8 cellular contexts compared by ENCODE assay signal in the genomic region with DNA sequence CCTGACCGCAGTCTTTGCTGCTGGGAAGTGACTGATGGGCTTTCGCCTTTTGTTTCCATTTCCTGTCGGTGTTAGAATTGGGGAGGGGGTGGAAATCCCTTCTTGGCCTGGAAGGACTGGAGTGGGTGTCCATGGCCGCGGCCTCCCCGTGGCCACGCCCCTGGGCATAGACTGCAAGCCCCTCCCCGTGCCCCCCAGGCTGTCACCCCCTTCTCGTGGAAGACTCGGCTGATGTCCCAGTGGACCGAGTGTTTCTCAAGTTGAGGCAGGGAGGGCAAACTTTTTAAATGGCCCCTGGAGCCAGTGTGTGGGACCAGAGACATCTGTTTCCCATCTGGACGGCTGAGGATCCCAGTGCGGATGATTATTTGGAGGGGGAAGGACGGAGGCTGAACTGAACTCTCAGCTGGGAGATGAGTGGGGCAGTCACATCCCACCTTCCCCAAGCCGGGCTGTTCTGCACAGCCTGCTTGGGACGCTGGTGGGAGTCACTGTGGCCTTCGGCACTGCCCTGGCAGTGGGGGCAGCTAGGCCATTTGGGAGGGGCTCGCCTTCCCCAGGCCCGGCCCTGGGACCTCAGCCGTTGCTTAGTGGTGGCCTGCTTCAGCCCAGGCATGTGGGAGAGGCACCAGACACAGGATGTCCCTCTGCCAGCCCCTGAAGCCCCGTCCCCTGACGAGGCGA. TPM values are rescaled to one million over a fixed set of nuclear protein-coding genes. Genes with fewer than 3 reads are reported as not detected.
DNase-seq lines count a peak whose midpoint lies in the region; ATAC-seq and TF ChIP-seq lines count a peak whose summit lies in the region.

No MANE protein-coding gene starts in this region.

- CTCF ChIA-PET in OCI-LY7 (lab: Charles Lee; ENCODE audit: unreplicated experiment), result interaction anchor here (0.6 kb wide), 1 partner anchor 153 kb away, joined by 3 read pairs; no protein-coding TSS in a partner anchor

- H3K27me3 Mint-ChIP-seq in CD14-positive monocyte (ENCODE audit: low read depth in 3 of 3) (peaks cover 19 to 32% (median 22%) of the 10 kb centered on the region in 3 donors), endodermal cell (ENCODE audit: insufficient read depth) (peaks cover 2% of the 10 kb centered on the region)
- no peaks in the 10 kb centered on the region for H3K27me3 Mint-ChIP-seq in naive thymus-derived CD8-positive, alpha-beta T cell

- POLR2A ChIA-PET in OCI-LY7 (lab: Charles Lee), result interaction anchor here (0.6 to 2.4 kb wide), 4 partner anchors 9 to 77 kb away, joined by 3 to 20 read pairs (median 7); no protein-coding TSS in a partner anchor
- POLR2A ChIA-PET in naive thymus-derived CD8-positive, alpha-beta T cell (lab: Charles Lee), result interaction anchor here (1.0 to 2.4 kb wide), 7 partner anchors 8 to 79 kb away, joined by 3 to 18 read pairs (median 7); a partner anchor contains a TSS

- H3K27ac Mint-ChIP-seq in CD14-positive monocyte (peak overlapping the region in 2 of 7 donors; percentile 50 to 51), endodermal cell (peak overlapping the region; percentile 90)
- peak overlapping the region; percentile 43 to 92 (median 78) for H3K27ac Mint-ChIP-seq in naive thymus-derived CD8-positive, alpha-beta T cell

- peaks cover 0 to 3% (median 0%) of the 10 kb centered on the region in 7 donors for H3K9me3 Mint-ChIP-seq in CD14-positive monocyte
- H3K9me3 Mint-ChIP-seq in endodermal cell, result no peaks in the 10 kb centered on the region
- no peaks in the 10 kb centered on the region for H3K9me3 Mint-ChIP-seq in naive thymus-derived CD8-positive, alpha-beta T cell

- peak overlapping the region; percentile 88 for H3K9ac ChIP-seq in endodermal cell (ENCODE audit: extremely low read depth, low read length, poor library complexity, severe bottlenecking)

- H3K4me1 ChIP-seq in OCI-LY7 (ENCODE audit: insufficient read depth, low read length, poor library complexity, severe bottlenecking), result peaks cover 48% of the 10 kb centered on the region
- H3K4me1 ChIP-seq in endodermal cell (ENCODE audit: control insufficient read depth, insufficient read depth, low read length), result no peaks in the 10 kb centered on the region

- no peaks in the 10 kb centered on the region for H3K27me3 ChIP-seq in endodermal cell (ENCODE audit: control insufficient read depth, insufficient read depth, low read length, poor library complexity, severe bottlenecking)

- TF ChIP-seq CTCF in CD14-positive monocyte (IDR thresholded peaks at IDR 0.05) (no peak), OCI-LY7 (conservative IDR thresholded peaks at IDR 0.05; ENCODE audit: low read length) (no peak), endodermal cell (conservative IDR thresholded peaks at IDR 0.05) (no peak)

- H3K27ac ChIP-seq in OCI-LY7 (ENCODE audit: low read depth, low read length, poor library complexity, severe bottlenecking), result no peak overlapping the region
- H3K27ac ChIP-seq in endodermal cell (ENCODE audit: low read depth, low read length), result peak overlapping the region; percentile 44

- intact Hi-C loops in CD14-positive monocyte (cut with micrococcal nuclease), result no loop called here
- intact Hi-C loops in OCI-LY7 (cut with micrococcal nuclease; ENCODE audit: unreplicated experiment), result no loop called here

- no peaks in the 10 kb centered on the region for H3K9me3 ChIP-seq in OCI-LY7 (ENCODE audit: low read length)
- no peaks in the 10 kb centered on the region for H3K9me3 ChIP-seq in endodermal cell (ENCODE audit: control insufficient read depth, low read length)

- 37 to 39% methylated on average over 9 to 23 of the region's 23 CpGs for WGBS in endodermal cell (ENCODE audit: insufficient coverage in 1 of 2, insufficient read length in 1 of 2), 2 experiments

- H3K36me3 Mint-ChIP-seq in CD14-positive monocyte, result peaks cover 0 to 5% of the 10 kb centered on the region in 2 donors
- H3K36me3 Mint-ChIP-seq in endodermal cell (ENCODE audit: low read depth), result peaks cover 6% of the 10 kb centered on the region
- peaks cover 0 to 4% (median 2%) of the 10 kb centered on the region in 3 donors for H3K36me3 Mint-ChIP-seq in naive thymus-derived CD8-positive, alpha-beta T cell

- peaks cover 45% of the 10 kb centered on the region for H4K20me1 ChIP-seq in OCI-LY7 (ENCODE audit: insufficient read depth, low read length)

- H3K36me3 ChIP-seq in OCI-LY7 (ENCODE audit: insufficient read depth, low read length), result peaks cover 39% of the 10 kb centered on the region
- H3K36me3 ChIP-seq in endodermal cell (ENCODE audit: control insufficient read depth, insufficient read depth, low read length), result no peaks in the 10 kb centered on the region

- H2AFZ ChIP-seq in OCI-LY7 (ENCODE audit: low read length), result no peak overlapping the region

- H3K4me3 ChIP-seq in OCI-LY7 (ENCODE audit: low read depth, low read length, poor library complexity, severe bottlenecking) (peak overlapping the region; percentile 99), endodermal cell (ENCODE audit: low read length) (peak overlapping the region; percentile 96)

- no peaks in the 10 kb centered on the region for H3K9me2 ChIP-seq in OCI-LY7 (ENCODE audit: insufficient read depth, low read length)

- ATAC-seq in naive thymus-derived CD8-positive, alpha-beta T cell, result no peak
- ATAC-seq in HG03280 (IDR thresholded peaks at IDR 0.05; ENCODE audit: unreplicated experiment), result no peak

- no peak for DNase-seq in CD14-positive monocyte (ENCODE audit: low spot score)
- DNase-seq in OCI-LY7 (ENCODE audit: low spot score), result no peak
- DNase-seq in endodermal cell, result no peak
- peak in 1 of 10 donors; percentile 3 for DNase-seq in naive thymus-derived CD8-positive, alpha-beta T cell
- no peak for DNase-seq in NCI-H2227 (lab: John Stamatoyannopoulos, UW; ENCODE audit: unreplicated experiment)
- no peak for DNase-seq in effector CD8-positive, alpha-beta T cell (lab: John Stamatoyannopoulos, UW)
- DNase-seq in islet precursor cell, result no peak

- H3K4me1 Mint-ChIP-seq in CD14-positive monocyte (peaks cover 50% of the 10 kb centered on the region), endodermal cell (peaks cover 13% of the 10 kb centered on the region)
- peaks cover 15 to 51% (median 48%) of the 10 kb centered on the region in 4 donors for H3K4me1 Mint-ChIP-seq in naive thymus-derived CD8-positive, alpha-beta T cell

- no TSS peak for BruUV-seq in OCI-LY7 (replicated peaks; lab: Mats Ljungman, UMichigan)

- H3K4me2 ChIP-seq in OCI-LY7 (ENCODE audit: low read length), result peak overlapping the region; percentile 90

- peaks cover 59% of the 10 kb centered on the region for H3K79me2 ChIP-seq in OCI-LY7 (ENCODE audit: insufficient read depth, low read depth, low read length)

- H3K4me3 Mint-ChIP-seq in CD14-positive monocyte, result peak overlapping the region; percentile 82 to 89
- H3K4me3 Mint-ChIP-seq in endodermal cell, result peak overlapping the region; percentile 87
- peak overlapping the region; percentile 71 to 87 (median 80) for H3K4me3 Mint-ChIP-seq in naive thymus-derived CD8-positive, alpha-beta T cell

RNA-seq across cellular contexts. Expression of a gene that starts 1.6 kb away (rescaled TPM):
- polyA plus RNA-seq in CD14-positive monocyte, result 10 to 100 TPM in 1 of 2 donors, 1 to 10 TPM in 1; 3.2 to 12.3 TPM
- total RNA-seq in OCI-LY7 (2014; rRNA removed; shearing (Covaris generic)), result 233 and 290 TPM in 2 replicates
- 343 and 404 TPM in 2 replicates for total RNA-seq in OCI-LY7 (2022)
- 100 to 1,000 TPM; 275 to 331 TPM for total RNA-seq in endodermal cell
- 204 TPM for polyA plus RNA-seq in endodermal cell (2013, experiment 1 of 2)
- 188 TPM for polyA plus RNA-seq in endodermal cell (2013, experiment 2 of 2)
- 10 to 100 TPM; 83.1 to 92.1 TPM for total RNA-seq in naive thymus-derived CD8-positive, alpha-beta T cell
- 10 to 100 TPM; 15.3 to 62.0 (median 42.1) TPM for polyA plus RNA-seq in naive thymus-derived CD8-positive, alpha-beta T cell

RNA-seq across cellular contexts. Expression of a gene that starts 21.9 kb away (rescaled TPM):
- 10 to 100 TPM; 52.0 to 74.6 TPM for polyA plus RNA-seq in CD14-positive monocyte
- 40.4 and 43.5 TPM in 2 replicates for total RNA-seq in OCI-LY7 (2014; rRNA removed; shearing (Covaris generic))
- 41.3 and 50.9 TPM in 2 replicates for total RNA-seq in OCI-LY7 (2022)
- 10 to 100 TPM; 47.2 to 51.1 TPM for total RNA-seq in endodermal cell
- polyA plus RNA-seq in endodermal cell (2013, experiment 1 of 2), result 27.2 TPM
- polyA plus RNA-seq in endodermal cell (2013, experiment 2 of 2), result 25.0 TPM
- total RNA-seq in naive thymus-derived CD8-positive, alpha-beta T cell, result 10 to 100 TPM; 56.6 to 65.6 TPM
- 10 to 100 TPM; 49.0 to 68.3 (median 54.7) TPM for polyA plus RNA-seq in naive thymus-derived CD8-positive, alpha-beta T cell
